In genomic region chr17:68579194-68579900, GRCh38 we compare ENCODE assay signal across 36 cellular contexts. TPM values are rescaled to one million over a fixed set of nuclear protein-coding genes. Genes with fewer than 3 reads are reported as not detected.
A peak's percentile ranks its signal among the peaks of the same experiment; 100 is the strongest.
DNase-seq lines count a peak whose midpoint lies in the region; ATAC-seq and TF ChIP-seq lines count a peak whose summit lies in the region.
"Had no signal": no experiment of that assay in that cellular context is flagged by ENCODE, and none has a peak within 500 bp of the region (broad histone marks: within the 10 kb centered on the region; RNA-seq: fewer than 3 reads in every experiment).

No MANE protein-coding gene starts in this region.

- 75 to 79% methylated on average over 6 to 7 of the region's 7 CpGs for WGBS in upper lobe of left lung, 2 donors
- 89 to 94% methylated on average over 7 of the region's 7 CpGs for WGBS in testis, 2 donors

- TF ChIP-seq CTCF in fibroblast of mammary gland (conservative IDR thresholded peaks at IDR 0.05; ENCODE audit: control insufficient read depth, insufficient read depth, low read depth, low read length) (no peak), osteoblast (IDR thresholded peaks at IDR 0.05; ENCODE audit: extremely low read depth, low read depth, low read length) (no peak), upper lobe of left lung (IDR thresholded peaks at IDR 0.05) (no peak), testis (IDR thresholded peaks at IDR 0.05) (no peak)

- H3K4me3 ChIP-seq in adipocyte (ENCODE audit: low read length): peak overlapping the region; percentile 62
- H3K4me3 ChIP-seq in fibroblast of mammary gland (ENCODE audit: control insufficient read depth, low read depth, low read length): no peak overlapping the region
- no peak overlapping the region for H3K4me3 ChIP-seq in osteoblast (ENCODE audit: insufficient read depth, low read length)
- H3K4me3 ChIP-seq in upper lobe of left lung: no peak overlapping the region
- no peak overlapping the region for H3K4me3 ChIP-seq in testis
- H3K4me3 ChIP-seq: prostate gland, sigmoid colon had no signal

- H3K4me3 Mint-ChIP-seq in T-helper 2 cell treated with Interferon-gamma antibody and Interleukin-4, amounts not matched to agents 5 μg/mL and 100 μg/mL, for 36 hours: no peak overlapping the region
- no peak overlapping the region for H3K4me3 Mint-ChIP-seq in activated CD4-positive, alpha-beta T cell treated with anti-CD3 and anti-CD28 coated beads for 36 hours
- H3K4me3 Mint-ChIP-seq: activated CD4-positive, alpha-beta memory T cell treated with anti-CD3 and anti-CD28 coated beads, Interleukin-2, amount 10 ng/mL, durations not matched to agents 7 days and 5 days; activated naive CD8-positive, alpha-beta T cell treated with anti-CD3 and anti-CD28 coated beads, Interleukin-2, amount 50 U/mL, for 24 hours; central memory CD8-positive, alpha-beta T cell; mesothelial cell of epicardium; naive B cell; T-helper 17 cell had no signal

- H2AFZ ChIP-seq in osteoblast (ENCODE audit: low read length): no peak overlapping the region

- H3K79me2 ChIP-seq in osteoblast (ENCODE audit: insufficient read depth, low read length): peaks cover 2% of the 10 kb centered on the region

- H3K36me3 ChIP-seq in adipocyte (ENCODE audit: control insufficient read depth, insufficient read depth, low read length, severe bottlenecking) (no peaks in the 10 kb centered on the region), osteoblast (ENCODE audit: insufficient read depth, low read length) (peaks cover 2% of the 10 kb centered on the region), upper lobe of left lung (no peaks in the 10 kb centered on the region), testis (ENCODE audit: low read depth, missing control alignments) (no peaks in the 10 kb centered on the region)
- H3K36me3 ChIP-seq: prostate gland, sigmoid colon had no signal

- peak overlapping the region; percentile 42 for H3K4me2 ChIP-seq in osteoblast (ENCODE audit: insufficient read depth, low read length)

- POLR2A ChIA-PET in activated CD4-positive, alpha-beta T cell treated with anti-CD3 and anti-CD28 coated beads for 36 hours (lab: Charles Lee): no interaction called here

- CTCF ChIA-PET in activated CD4-positive, alpha-beta T cell treated with anti-CD3 and anti-CD28 coated beads for 36 hours (lab: Charles Lee): interaction anchor here (0.7 to 1.1 kb wide), 3 partner anchors 16 to 341 kb away, joined by 3 read pairs; no protein-coding TSS in a partner anchor

- peak overlapping the region; percentile 72 for H3K9ac ChIP-seq in adipocyte (ENCODE audit: low read length)

- TF ChIP-seq POLR2A in upper lobe of left lung (IDR thresholded peaks at IDR 0.05) (no peak), testis (IDR thresholded peaks at IDR 0.05) (no peak)

- no peak overlapping the region for H3K27ac Mint-ChIP-seq in T-helper 2 cell treated with Interferon-gamma antibody and Interleukin-4, amounts not matched to agents 5 μg/mL and 100 μg/mL, for 36 hours
- H3K27ac Mint-ChIP-seq in activated CD4-positive, alpha-beta T cell treated with anti-CD3 and anti-CD28 coated beads for 36 hours: no peak overlapping the region
- H3K27ac Mint-ChIP-seq: activated CD4-positive, alpha-beta memory T cell treated with anti-CD3 and anti-CD28 coated beads, Interleukin-2, amount 10 ng/mL, durations not matched to agents 7 days and 5 days; activated naive CD8-positive, alpha-beta T cell treated with anti-CD3 and anti-CD28 coated beads, Interleukin-2, amount 50 U/mL, for 24 hours; mesothelial cell of epicardium; naive B cell; T-helper 17 cell had no signal

- H3K27me3 Mint-ChIP-seq in T-helper 2 cell treated with Interferon-gamma antibody and Interleukin-4, amounts not matched to agents 5 μg/mL and 100 μg/mL, for 36 hours (ENCODE audit: low read depth): peaks cover 4% of the 10 kb centered on the region
- peaks cover 3% of the 10 kb centered on the region for H3K27me3 Mint-ChIP-seq in activated CD4-positive, alpha-beta T cell treated with anti-CD3 and anti-CD28 coated beads for 36 hours

- no peaks in the 10 kb centered on the region for H3K9me3 Mint-ChIP-seq in T-helper 2 cell treated with Interferon-gamma antibody and Interleukin-4, amounts not matched to agents 5 μg/mL and 100 μg/mL, for 36 hours
- H3K9me3 Mint-ChIP-seq in activated CD4-positive, alpha-beta T cell treated with anti-CD3 and anti-CD28 coated beads for 36 hours (ENCODE audit: low read depth): no peaks in the 10 kb centered on the region
- H3K9me3 Mint-ChIP-seq: activated CD4-positive, alpha-beta memory T cell treated with anti-CD3 and anti-CD28 coated beads, Interleukin-2, amount 10 ng/mL, durations not matched to agents 7 days and 5 days; activated naive CD8-positive, alpha-beta T cell treated with anti-CD3 and anti-CD28 coated beads, Interleukin-2, amount 50 U/mL, for 24 hours; central memory CD8-positive, alpha-beta T cell had no signal

- no peak for TF ChIP-seq EP300 in upper lobe of left lung (IDR thresholded peaks at IDR 0.05)

- H3K4me1 Mint-ChIP-seq in T-helper 2 cell treated with Interferon-gamma antibody and Interleukin-4, amounts not matched to agents 5 μg/mL and 100 μg/mL, for 36 hours (ENCODE audit: low read depth): no peaks in the 10 kb centered on the region
- no peaks in the 10 kb centered on the region for H3K4me1 Mint-ChIP-seq in activated CD4-positive, alpha-beta T cell treated with anti-CD3 and anti-CD28 coated beads for 36 hours
- H3K4me1 Mint-ChIP-seq: activated CD4-positive, alpha-beta memory T cell treated with anti-CD3 and anti-CD28 coated beads, Interleukin-2, amount 10 ng/mL, durations not matched to agents 7 days and 5 days; activated naive CD8-positive, alpha-beta T cell treated with anti-CD3 and anti-CD28 coated beads, Interleukin-2, amount 50 U/mL, for 24 hours; central memory CD8-positive, alpha-beta T cell; naive B cell had no signal

- H4K20me1 ChIP-seq in osteoblast (ENCODE audit: insufficient read depth, low read length): no peaks in the 10 kb centered on the region

- ATAC-seq in upper lobe of left lung (ENCODE audit: low FRiP score in 2 of 2): no peak
- no peak for ATAC-seq in activated CD4-positive, alpha-beta T cell treated with anti-CD3 and anti-CD28 coated beads for 36 hours
- ATAC-seq: activated naive CD8-positive, alpha-beta T cell treated with anti-CD3 and anti-CD28 coated beads, Interleukin-2, amount 50 U/mL, for 24 hours; HCT116; left colon; PC-3; T-helper 17 cell had no signal

- peaks cover 64% of the 10 kb centered on the region for H3K4me1 ChIP-seq in adipocyte (ENCODE audit: control insufficient read depth, insufficient read depth, low read length)
- peaks cover 62% of the 10 kb centered on the region for H3K4me1 ChIP-seq in osteoblast (ENCODE audit: insufficient read depth, low read length)
- peaks cover 30 to 57% (median 37%) of the 10 kb centered on the region in 4 donors for H3K4me1 ChIP-seq in upper lobe of left lung
- peaks cover 27% of the 10 kb centered on the region for H3K4me1 ChIP-seq in testis
- H3K4me1 ChIP-seq: Caco-2, prostate gland, sigmoid colon had no signal

- H3K36me3 Mint-ChIP-seq in T-helper 2 cell treated with Interferon-gamma antibody and Interleukin-4, amounts not matched to agents 5 μg/mL and 100 μg/mL, for 36 hours (ENCODE audit: low read depth): no peaks in the 10 kb centered on the region
- no peaks in the 10 kb centered on the region for H3K36me3 Mint-ChIP-seq in activated CD4-positive, alpha-beta T cell treated with anti-CD3 and anti-CD28 coated beads for 36 hours (ENCODE audit: low read depth)
- H3K36me3 Mint-ChIP-seq: mesothelial cell of epicardium, naive B cell had no signal

- H3K27me3 ChIP-seq in adipocyte (replicated peaks; ENCODE audit: control insufficient read depth, insufficient read depth, low read length) (no peaks in the 10 kb centered on the region), osteoblast (ENCODE audit: insufficient read depth, low read length) (no peaks in the 10 kb centered on the region), upper lobe of left lung (no peaks in the 10 kb centered on the region), testis (no peaks in the 10 kb centered on the region)
- H3K27me3 ChIP-seq: sigmoid colon had no signal

- H3K9me3 ChIP-seq in adipocyte (ENCODE audit: control insufficient read depth, low read length) (no peaks in the 10 kb centered on the region), osteoblast (ENCODE audit: low read depth, low read length) (no peaks in the 10 kb centered on the region), upper lobe of left lung (no peaks in the 10 kb centered on the region), testis (no peaks in the 10 kb centered on the region)
- H3K9me3 ChIP-seq: Caco-2, prostate gland had no signal

- intact Hi-C loops in activated CD4-positive, alpha-beta T cell treated with anti-CD3 and anti-CD28 coated beads for 36 hours (cut with DNase I, micrococcal nuclease): no loop called here
- intact Hi-C loops in testis (cut with DNase I; ENCODE audit: low total_unique reads): no loop called here

- DNase-seq in adipocyte (ENCODE audit: low read depth) (no peak), fibroblast of mammary gland (ENCODE audit: low read depth) (peak; percentile 46), osteoblast (ENCODE audit: insufficient read length, low spot score, missing footprints) (no peak), upper lobe of left lung (no peak), AML-193 (lab: John Stamatoyannopoulos, UW) (no peak), testis (no peak)
- DNase-seq in T-helper 2 cell treated with Interferon-gamma antibody and Interleukin-4, amounts not matched to agents 5 μg/mL and 100 μg/mL, for 36 hours (ENCODE audit: low spot score): no peak
- no peak for DNase-seq in activated CD4-positive, alpha-beta T cell treated with anti-CD3 and anti-CD28 coated beads for 36 hours
- DNase-seq: activated CD4-positive, alpha-beta memory T cell treated with anti-CD3 and anti-CD28 coated beads, Interleukin-2, amount 10 ng/mL, durations not matched to agents 7 days and 5 days; activated CD4-positive, CD25-positive, alpha-beta regulatory T cell treated with anti-CD3 and anti-CD28 coated beads, Interleukin-2, amount 50 U/mL, for 72 hours; activated CD8-positive, alpha-beta memory T cell treated with anti-CD3 and anti-CD28 coated beads, Interleukin-2, amount 50 U/mL, for 4 hours; activated naive CD4-positive, alpha-beta T cell; activated naive CD8-positive, alpha-beta T cell treated with anti-CD3 and anti-CD28 coated beads, Interleukin-2, amount 50 U/mL, for 24 hours; Caco-2; DMS53; glutamatergic neuron; left colon; naive B cell; NCI-H1436 treated with DMSO at 0.1 percent for 48 hours; NCI-H2081 treated with DMSO at 0.1 percent for 48 hours; NCI-H226; NCI-H69; PC-3; sigmoid colon; stimulated activated CD4-positive, alpha-beta T cell treated with anti-CD3 and anti-CD28 coated beads, Interleukin-15, amount 100 ng/mL, for 24 hours; stimulated activated naive CD4-positive, alpha-beta T cell treated with Interleukin-2 at 50 U/mL for 16 hours; T-helper 17 cell had no signal

- H3K27ac ChIP-seq in osteoblast (ENCODE audit: low read depth, low read length) (peak overlapping the region; percentile 67), upper lobe of left lung (peak overlapping the region; percentile 73 to 82 (median 78)), testis (peak overlapping the region in 1 of 2 donors; percentile 58)
- H3K27ac ChIP-seq: prostate gland had no signal

RNA-seq across cellular contexts. Expression of gene FAM20A, which starts 21.8 kb away (rescaled TPM):
- total RNA-seq in osteoblast: 63.3 and 72.2 TPM in 2 replicates
- 100 to 1,000 TPM in 2 of 6 donors, 10 to 100 TPM in 4; 40.3 to 150 (median 59.7) TPM for total RNA-seq in upper lobe of left lung
- not detected for total RNA-seq in activated CD4-positive, alpha-beta T cell treated with anti-CD3 and anti-CD28 coated beads for 36 hours
- 10 to 100 TPM; 93.4 to 96.0 TPM for total RNA-seq in testis
- polyA plus RNA-seq in testis (ENCODE audit: insufficient read depth, low read depth, low replicate concordance): 70.5 TPM
- total RNA-seq: activated CD4-positive, alpha-beta memory T cell treated with anti-CD3 and anti-CD28 coated beads, Interleukin-2, amount 10 ng/mL, durations not matched to agents 7 days and 5 days; dermis microvascular lymphatic vessel endothelial cell; endothelial cell of umbilical vein; G401; IMR-90 had no signal
- polyA plus RNA-seq: AG04450, endothelial cell of umbilical vein, IMR-90 had no signal

Comparison
In these comparisons a context has a peak if more than half of its experiments do, and no peak if none do; other contexts are left out.
1. RNA of gene FAM20A, which starts 21.8 kb away (total RNA-seq): 93.4 to 96.0 TPM in testis, 63.3 to 72.2 TPM in osteoblast and 40.3 to 150 TPM in upper lobe of left lung; not detected in activated CD4-positive, alpha-beta T cell treated with anti-CD3 and anti-CD28 coated beads for 36 hours; every median in the first group is over 10 times any median in the second.